In the genomic region with DNA sequence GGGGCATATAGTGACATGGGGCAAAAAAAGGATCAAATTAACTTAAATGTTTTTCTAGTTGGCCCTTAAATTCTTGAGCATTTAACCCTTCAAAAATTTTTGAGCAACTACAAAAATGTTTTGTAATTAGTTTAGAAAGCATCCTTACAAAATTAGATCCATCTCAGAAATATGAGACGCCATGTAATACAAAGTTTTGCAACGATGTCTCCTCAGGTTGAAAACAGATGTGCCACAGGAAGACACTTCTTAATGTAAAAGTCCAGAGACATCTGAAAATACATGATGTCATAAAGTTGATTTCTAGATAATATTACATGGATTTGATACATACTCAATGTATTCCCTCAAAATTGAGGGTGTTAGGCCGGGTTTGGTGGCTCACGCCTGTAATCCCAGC, we compare ENCODE assay signal across 1 cellular context.
TF ChIP-seq lines count a peak whose summit lies in the region.

No MANE protein-coding gene starts in this region.

TF ChIP-seq in IMR-90, 13 proteins besides CTCF, POLR2A, EP300 and RAD21:
- TF ChIP-seq MAFK (IDR thresholded peaks at IDR 0.05; ENCODE audit: low read depth, low read length), result no peak
- no peak for TF ChIP-seq CHD1 (IDR thresholded peaks at IDR 0.05; ENCODE audit: low read depth, low read length)
- TF ChIP-seq, protein P1, sequence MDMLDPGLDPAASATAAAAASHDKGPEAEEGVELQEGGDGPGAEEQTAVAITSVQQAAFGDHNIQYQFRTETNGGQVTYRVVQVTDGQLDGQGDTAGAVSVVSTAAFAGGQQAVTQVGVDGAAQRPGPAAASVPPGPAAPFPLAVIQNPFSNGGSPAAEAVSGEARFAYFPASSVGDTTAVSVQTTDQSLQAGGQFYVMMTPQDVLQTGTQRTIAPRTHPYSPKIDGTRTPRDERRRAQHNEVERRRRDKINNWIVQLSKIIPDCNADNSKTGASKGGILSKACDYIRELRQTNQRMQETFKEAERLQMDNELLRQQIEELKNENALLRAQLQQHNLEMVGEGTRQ (IDR thresholded peaks at IDR 0.05; ENCODE audit: low read depth, low read length), result no peak
- TF ChIP-seq CEBPB (IDR thresholded peaks at IDR 0.05; ENCODE audit: low read depth, low read length), result no peak
- TF ChIP-seq FOS (IDR thresholded peaks at IDR 0.05; ENCODE audit: low read depth, low read length), result no peak
- no peak for TF ChIP-seq MAZ (IDR thresholded peaks at IDR 0.05; ENCODE audit: borderline replicate concordance, low read depth, low read length)
- no peak for TF ChIP-seq RCOR1 (IDR thresholded peaks at IDR 0.05; ENCODE audit: insufficient replicate concordance, low read length)
- TF ChIP-seq NFE2L2 (IDR thresholded peaks at IDR 0.05; ENCODE audit: low read depth, low read length), result no peak
- TF ChIP-seq BHLHE40 (IDR thresholded peaks at IDR 0.05; ENCODE audit: low read depth, low read length), result no peak
- TF ChIP-seq MXI1 (IDR thresholded peaks at IDR 0.05; ENCODE audit: borderline replicate concordance, low read depth, low read length), result no peak
